Comparison of ENCODE assay signal across 32 cellular contexts in genomic region chr2:23753291-23754006, GRCh38.
"Had no signal": no experiment of that assay in that cellular context is flagged by ENCODE, and none has a peak within 500 bp of the region (broad histone marks: within the 10 kb centered on the region; RNA-seq: fewer than 3 reads in every experiment).

No MANE protein-coding gene starts in this region.

- H3K27ac Mint-ChIP-seq: activated CD4-positive, alpha-beta memory T cell treated with anti-CD3 and anti-CD28 coated beads, Interleukin-2, amount 10 ng/mL, durations not matched to agents 7 days and 5 days; activated CD4-positive, alpha-beta T cell treated with anti-CD3 and anti-CD28 coated beads, Interleukin-2, amount 10 ng/mL, durations not matched to agents 7 days and 5 days; activated naive CD8-positive, alpha-beta T cell treated with anti-CD3 and anti-CD28 coated beads, Interleukin-2, amount 50 U/mL, for 24 hours; activated T-cell treated with anti-CD3 and anti-CD28 coated beads, Interleukin-2, amount 50 U/mL, for 24 hours; mesothelial cell of epicardium; naive B cell had no signal

- FAIRE-seq: endothelial cell of umbilical vein, kidney, pancreas, TTC549 had no signal

- H3K4me3 ChIP-seq: body of pancreas, pancreas, prostate gland, skin epidermis, testis, transverse colon, uterus had no signal

- H3K9me3 ChIP-seq: body of pancreas, pancreas, prostate gland, testis, transverse colon, uterus had no signal

- DNase-seq: activated CD4-positive, alpha-beta memory T cell treated with anti-CD3 and anti-CD28 coated beads, Interleukin-2, amount 10 ng/mL, durations not matched to agents 7 days and 5 days; activated CD4-positive, alpha-beta T cell treated with anti-CD3 and anti-CD28 coated beads, Interleukin-2, amount 10 ng/mL, durations not matched to agents 7 days and 5 days; activated CD4-positive, CD25-positive, alpha-beta regulatory T cell treated with anti-CD3 and anti-CD28 coated beads, Interleukin-2, amount 50 U/mL, for 72 hours; activated CD8-positive, alpha-beta memory T cell treated with anti-CD3 and anti-CD28 coated beads, Interleukin-2, amount 50 U/mL, for 48 hours; activated gamma-delta T cell; activated naive CD4-positive, alpha-beta T cell treated with anti-CD3 and anti-CD28 coated beads, Interleukin-2, amount 50 U/mL, for 16 hours; activated naive CD8-positive, alpha-beta T cell treated with anti-CD3 and anti-CD28 coated beads, Interleukin-2, amount 50 U/mL, for 24 hours; activated T-cell treated with anti-CD3 and anti-CD28 coated beads, Interleukin-2, amount 50 U/mL, for 24 hours; anterior cingulate cortex; body of pancreas; foreskin fibroblast; head of caudate nucleus; hippocampal formation; kidney; left colon; mammary epithelial cell; naive B cell; pancreas; retina; stimulated activated CD4-positive, alpha-beta T cell treated with anti-CD3 and anti-CD28 coated beads, Interleukin-12 subunit alpha, Interleukin-12 subunit beta, amount 100 ng/mL, for 4 hours; stimulated activated CD4-positive, alpha-beta T cell treated with anti-CD3 and anti-CD28 coated beads, Interleukin-4, amount 100 ng/mL, for 1 hour; stimulated activated naive CD8-positive, alpha-beta T cell treated with anti-CD3 and anti-CD28 coated beads, Interleukin-15, Interleukin-2, amounts not matched to agents 100 U/mL and 50 U/mL, for 24 hours; T-helper 1 cell; testis; transverse colon; uterus had no signal

- H3K4me1 ChIP-seq: body of pancreas, pancreas, prostate gland, testis, transverse colon had no signal

- H3K27ac ChIP-seq: body of pancreas, pancreas, prostate gland, skin epidermis, testis, transverse colon had no signal

- H3K36me3 ChIP-seq: prostate gland, uterus had no signal

- H3K27me3 Mint-ChIP-seq: activated CD4-positive, alpha-beta memory T cell treated with anti-CD3 and anti-CD28 coated beads, Interleukin-2, amount 10 ng/mL, durations not matched to agents 7 days and 5 days; activated CD4-positive, alpha-beta T cell treated with anti-CD3 and anti-CD28 coated beads, Interleukin-2, amount 10 ng/mL, durations not matched to agents 7 days and 5 days; activated naive CD8-positive, alpha-beta T cell treated with anti-CD3 and anti-CD28 coated beads, Interleukin-2, amount 50 U/mL, for 24 hours; activated T-cell treated with anti-CD3 and anti-CD28 coated beads, Interleukin-2, amount 50 U/mL, for 24 hours; naive B cell had no signal

- H3K4me3 Mint-ChIP-seq: activated CD4-positive, alpha-beta memory T cell treated with anti-CD3 and anti-CD28 coated beads, Interleukin-2, amount 10 ng/mL, durations not matched to agents 7 days and 5 days; activated CD4-positive, alpha-beta T cell treated with anti-CD3 and anti-CD28 coated beads, Interleukin-2, amount 10 ng/mL, durations not matched to agents 7 days and 5 days; activated naive CD8-positive, alpha-beta T cell treated with anti-CD3 and anti-CD28 coated beads, Interleukin-2, amount 50 U/mL, for 24 hours; activated T-cell treated with anti-CD3 and anti-CD28 coated beads, Interleukin-2, amount 50 U/mL, for 24 hours; mesothelial cell of epicardium; naive B cell had no signal

- H3K27me3 ChIP-seq: body of pancreas, pancreas, testis, transverse colon, uterus had no signal

- H3K9me3 Mint-ChIP-seq: activated CD4-positive, alpha-beta memory T cell treated with anti-CD3 and anti-CD28 coated beads, Interleukin-2, amount 10 ng/mL, durations not matched to agents 7 days and 5 days; activated CD4-positive, alpha-beta T cell treated with anti-CD3 and anti-CD28 coated beads, Interleukin-2, amount 10 ng/mL, durations not matched to agents 7 days and 5 days; activated naive CD8-positive, alpha-beta T cell treated with anti-CD3 and anti-CD28 coated beads, Interleukin-2, amount 50 U/mL, for 24 hours; activated T-cell treated with anti-CD3 and anti-CD28 coated beads, Interleukin-2, amount 50 U/mL, for 24 hours; mesothelial cell of epicardium; naive B cell had no signal

- H3K4me1 Mint-ChIP-seq: activated CD4-positive, alpha-beta memory T cell treated with anti-CD3 and anti-CD28 coated beads, Interleukin-2, amount 10 ng/mL, durations not matched to agents 7 days and 5 days; activated CD4-positive, alpha-beta T cell treated with anti-CD3 and anti-CD28 coated beads, Interleukin-2, amount 10 ng/mL, durations not matched to agents 7 days and 5 days; naive B cell had no signal

- ATAC-seq: activated naive CD8-positive, alpha-beta T cell treated with anti-CD3 and anti-CD28 coated beads, Interleukin-2, amount 50 U/mL, for 24 hours; body of pancreas; left colon; pancreas; sciatic nerve; stimulated activated naive CD8-positive, alpha-beta T cell treated with anti-CD3 and anti-CD28 coated beads, Interleukin-15, Interleukin-2, amounts not matched to agents 100 U/mL and 50 U/mL, for 24 hours had no signal
